10 cellular contexts compared by ENCODE assay signal in genomic region chr11:5818245-5818865, GRCh38. TPM values are rescaled to one million over a fixed set of nuclear protein-coding genes. Genes with fewer than 3 reads are reported as not detected.
A peak's percentile ranks its signal among the peaks of the same experiment; 100 is the strongest.
DNase-seq lines count a peak whose midpoint lies in the region; ATAC-seq, FAIRE-seq and TF ChIP-seq lines count a peak whose summit lies in the region.
"Had no signal": no experiment of that assay in that cellular context is flagged by ENCODE, and none has a peak within 500 bp of the region (broad histone marks: within the 10 kb centered on the region; RNA-seq: fewer than 3 reads in every experiment).

No MANE protein-coding gene starts in this region.

- H3K79me2 ChIP-seq in smooth muscle cell (ENCODE audit: low read depth): no peaks in the 10 kb centered on the region

- no peaks in the 10 kb centered on the region for H3K27me3 Mint-ChIP-seq in activated T-cell treated with anti-CD3 and anti-CD28 coated beads, Interleukin-2, amount 50 U/mL, for 24 hours
- no peaks in the 10 kb centered on the region for H3K27me3 Mint-ChIP-seq in activated B cell treated with CpG ODN at 0.5 μM for 24 hours

- TF ChIP-seq CTCF in activated B cell treated with CpG ODN at 0.5 μM for 24 hours (IDR thresholded peaks at IDR 0.05) (no peak), smooth muscle cell (IDR thresholded peaks at IDR 0.05; ENCODE audit: borderline replicate concordance, insufficient read depth, poor library complexity, severe bottlenecking) (no peak)

- peak overlapping the region; percentile 52 for H2AFZ ChIP-seq in smooth muscle cell (ENCODE audit: low read depth)

- POLR2A ChIA-PET in activated B cell treated with CpG ODN at 0.5 μM for 24 hours (lab: Charles Lee): no interaction called here

- no peaks in the 10 kb centered on the region for H3K9me3 Mint-ChIP-seq in activated T-cell treated with anti-CD3 and anti-CD28 coated beads, Interleukin-2, amount 50 U/mL, for 24 hours
- H3K9me3 Mint-ChIP-seq in activated B cell treated with CpG ODN at 0.5 μM for 24 hours: no peaks in the 10 kb centered on the region

- no peaks in the 10 kb centered on the region for H3K9me3 ChIP-seq in smooth muscle cell (replicated peaks; ENCODE audit: low read depth)

- no peak overlapping the region for H3K27ac Mint-ChIP-seq in activated T-cell treated with anti-CD3 and anti-CD28 coated beads, Interleukin-2, amount 50 U/mL, for 24 hours
- H3K27ac Mint-ChIP-seq in activated B cell treated with CpG ODN at 0.5 μM for 24 hours: peak overlapping the region; percentile 64

- no peaks in the 10 kb centered on the region for H3K36me3 Mint-ChIP-seq in activated T-cell treated with anti-CD3 and anti-CD28 coated beads, Interleukin-2, amount 50 U/mL, for 24 hours (ENCODE audit: low read depth)
- H3K36me3 Mint-ChIP-seq in activated B cell treated with CpG ODN at 0.5 μM for 24 hours (ENCODE audit: low read depth): no peaks in the 10 kb centered on the region

- no peaks in the 10 kb centered on the region for H3K4me1 ChIP-seq in smooth muscle cell (ENCODE audit: low read depth)

- intact Hi-C loops in activated B cell treated with CpG ODN at 0.5 μM for 24 hours (cut with micrococcal nuclease): loop anchor here (10.0 kb wide), 1 partner anchor 1214 kb away; the partner anchor contains the start of gene TRIM68

- peak overlapping the region; percentile 49 for H3K4me3 Mint-ChIP-seq in activated T-cell treated with anti-CD3 and anti-CD28 coated beads, Interleukin-2, amount 50 U/mL, for 24 hours
- peak overlapping the region; percentile 73 for H3K4me3 Mint-ChIP-seq in activated B cell treated with CpG ODN at 0.5 μM for 24 hours

- no peaks in the 10 kb centered on the region for H3K27me3 ChIP-seq in smooth muscle cell (ENCODE audit: low read depth)

- H3K9ac ChIP-seq in smooth muscle cell (ENCODE audit: low read depth): no peak overlapping the region

- H3K4me1 Mint-ChIP-seq in activated T-cell treated with anti-CD3 and anti-CD28 coated beads, Interleukin-2, amount 50 U/mL, for 24 hours (ENCODE audit: low read depth): peaks cover 10% of the 10 kb centered on the region
- peaks cover 25% of the 10 kb centered on the region for H3K4me1 Mint-ChIP-seq in activated B cell treated with CpG ODN at 0.5 μM for 24 hours

- CTCF ChIA-PET in activated B cell treated with CpG ODN at 0.5 μM for 24 hours (lab: Charles Lee): no interaction called here

- no peaks in the 10 kb centered on the region for H3F3A ChIP-seq in smooth muscle cell (ENCODE audit: low read depth)

- WGBS in smooth muscle cell (ENCODE audit: low lambda C conversion rate): 61% methylated on average over 1 of the region's 1 CpG

- no peaks in the 10 kb centered on the region for H4K20me1 ChIP-seq in smooth muscle cell (ENCODE audit: low read depth)

- no peak overlapping the region for H3K27ac ChIP-seq in smooth muscle cell (ENCODE audit: low read depth)

- DNase-seq in activated T-cell treated with anti-CD3 and anti-CD28 coated beads, Interleukin-2, amount 50 U/mL, for 24 hours: no peak
- DNase-seq in activated T-cell treated with anti-CD3 and anti-CD28 coated beads for 4 hours: no peak
- DNase-seq in activated B cell treated with CpG ODN at 0.5 μM for 24 hours: no peak
- DNase-seq in smooth muscle cell (lab: John Stamatoyannopoulos, UW; ENCODE audit: unreplicated experiment): no peak
- DNase-seq in NCI-H1105 treated with DMSO at 0.1 percent for 48 hours (lab: John Stamatoyannopoulos, UW): no peak
- no peak for DNase-seq in NCI-H1694 treated with DMSO at 0.1 percent for 48 hours (lab: John Stamatoyannopoulos, UW)
- no peak for DNase-seq in frontal cortex (ENCODE audit: low spot score in 2 of 2)
- DNase-seq: SHP77 treated with DMSO at 0.1 percent for 48 hours had no signal

- H3K36me3 ChIP-seq in smooth muscle cell (ENCODE audit: low read depth): no peaks in the 10 kb centered on the region

- no peak overlapping the region for H3K4me2 ChIP-seq in smooth muscle cell

- ATAC-seq in HG02759 (IDR thresholded peaks at IDR 0.05; ENCODE audit: unreplicated experiment) (peak; percentile 72), activated B cell treated with CpG ODN at 0.5 μM for 24 hours (ENCODE audit: low read depth) (peak; percentile 25)

- no peak for FAIRE-seq in frontal cortex (lab: Jason Lieb, UNC)

- no peak overlapping the region for H3K4me3 ChIP-seq in smooth muscle cell

RNA-seq across cellular contexts. Expression of gene OR52N2, which starts 9.6 kb away (rescaled TPM):
- total RNA-seq in activated B cell treated with CpG ODN at 0.5 μM for 24 hours: not detected in 2 replicates
- not detected in 2 replicates for total RNA-seq in smooth muscle cell
- polyA plus RNA-seq in smooth muscle cell: not detected in 2 replicates
- total RNA-seq in frontal cortex: not detected
- total RNA-seq: LHCN-M2 had no signal

RNA-seq across cellular contexts. Expression of gene OR52E6, which starts 23.3 kb away (rescaled TPM):
- total RNA-seq in activated B cell treated with CpG ODN at 0.5 μM for 24 hours (not detected in 2 replicates), smooth muscle cell (not detected in 2 replicates), frontal cortex (not detected)
- not detected in 2 replicates for polyA plus RNA-seq in smooth muscle cell
- total RNA-seq: LHCN-M2 had no signal

RNA-seq across cellular contexts. Expression of gene OR52N1, which starts 27.3 kb away (rescaled TPM):
- total RNA-seq in activated B cell treated with CpG ODN at 0.5 μM for 24 hours: not detected in 2 replicates
- total RNA-seq in smooth muscle cell: not detected in 2 replicates
- polyA plus RNA-seq in smooth muscle cell: not detected in 2 replicates
- not detected for total RNA-seq in frontal cortex
- total RNA-seq: LHCN-M2 had no signal

RNA-seq across cellular contexts. Expression of gene OR52N5, which starts 35.2 kb away (rescaled TPM):
- total RNA-seq in activated B cell treated with CpG ODN at 0.5 μM for 24 hours (not detected in 2 replicates), smooth muscle cell (not detected in 2 replicates), frontal cortex (not detected)
- polyA plus RNA-seq in smooth muscle cell: not detected in 2 replicates
- total RNA-seq: LHCN-M2 had no signal

RNA-seq across cellular contexts. Expression of gene OR52E8, which starts 39.1 kb away (rescaled TPM):
- not detected in 2 replicates for total RNA-seq in activated B cell treated with CpG ODN at 0.5 μM for 24 hours
- total RNA-seq in smooth muscle cell: not detected in 2 replicates
- polyA plus RNA-seq in smooth muscle cell: not detected in 2 replicates
- total RNA-seq in frontal cortex: not detected
- total RNA-seq: LHCN-M2 had no signal
